23 cellular contexts compared by ENCODE assay signal in genomic region chr4:21792736-21793135, GRCh38.
"Had no signal": no experiment of that assay in that cellular context is flagged by ENCODE, and none has a peak within 500 bp of the region (broad histone marks: within the 10 kb centered on the region; RNA-seq: fewer than 3 reads in every experiment).

No MANE protein-coding gene starts in this region.

- H3K27ac ChIP-seq: left ventricle myocardium inferior, pancreas, prostate gland, spleen, thyroid gland, transverse colon, upper lobe of left lung, vagina had no signal

- H3K27me3 ChIP-seq: pancreas, spleen, thyroid gland, transverse colon, upper lobe of left lung, vagina had no signal

- H3K4me1 ChIP-seq: left ventricle myocardium inferior, prostate gland, spleen, thyroid gland, transverse colon, upper lobe of left lung had no signal

- DNase-seq: hypothalamus; immature natural killer cell; kidney; left ventricle myocardium inferior; mesendoderm; naive thymus-derived CD4-positive, alpha-beta T cell; pancreas; posterior cingulate gyrus; retina; right cardiac atrium; small intestine; spleen; stimulated activated CD4-positive, alpha-beta T cell treated with anti-CD3 and anti-CD28 coated beads, Interleukin-4, amount 100 ng/mL, for 24 hours; stimulated activated naive CD4-positive, alpha-beta T cell; thyroid gland; transverse colon; upper lobe of left lung had no signal

- H3K9me3 ChIP-seq: left ventricle myocardium inferior, pancreas, prostate gland, spleen, thyroid gland, transverse colon, upper lobe of left lung, vagina had no signal

- H3K36me3 ChIP-seq: left ventricle myocardium inferior, pancreas, prostate gland, spleen, thyroid gland, transverse colon, upper lobe of left lung, vagina had no signal

- H3K4me3 ChIP-seq: left ventricle myocardium inferior, lung, pancreas, prostate gland, spleen, thyroid gland, transverse colon, upper lobe of left lung, vagina had no signal

- ATAC-seq: naive thymus-derived CD4-positive, alpha-beta T cell; natural killer cell treated with Interleukin-12 subunit alpha and Interleukin-12 subunit beta and Interleukin-15 and Interleukin-18, amount 100 ng/mL, for 72 hours; pancreas; right cardiac atrium; sciatic nerve; stimulated activated effector memory CD8-positive, alpha-beta T cell treated with anti-CD3 and anti-CD28 coated beads, Interleukin-12 subunit alpha, Interleukin-12 subunit beta, amount 100 ng/mL, for 72 hours had no signal
